In genomic region chr1:48936436-48936835, GRCh38 we compare ENCODE assay signal across 27 cellular contexts.
"Had no signal": no experiment of that assay in that cellular context is flagged by ENCODE, and none has a peak within 500 bp of the region (broad histone marks: within the 10 kb centered on the region; RNA-seq: fewer than 3 reads in every experiment).

No MANE protein-coding gene starts in this region.

- DNase-seq: activated CD4-positive, alpha-beta memory T cell treated with anti-CD3 and anti-CD28 coated beads, Interleukin-2, amount 10 ng/mL, durations not matched to agents 7 days and 5 days; activated CD4-positive, alpha-beta T cell treated with anti-CD3 and anti-CD28 coated beads, Interleukin-2, amount 10 ng/mL, durations not matched to agents 24 days and 14 days; activated CD4-positive, CD25-positive, alpha-beta regulatory T cell treated with anti-CD3 and anti-CD28 coated beads, Interleukin-2, amount 50 U/mL, for 72 hours; activated CD8-positive, alpha-beta memory T cell treated with anti-CD3 and anti-CD28 coated beads, Interleukin-2, amount 50 U/mL, for 48 hours; activated gamma-delta T cell treated with Interleukin-2 at 50 U/mL for 16 hours; activated naive CD4-positive, alpha-beta T cell treated with anti-CD3 and anti-CD28 coated beads, Interleukin-2, amount 50 U/mL, for 16 hours; activated T-cell treated with anti-CD3 and anti-CD28 coated beads, Interleukin-2, amount 50 U/mL, for 24 hours; amniotic stem cell; effector CD4-positive, alpha-beta T cell; foreskin fibroblast; heart left ventricle; hypothalamus; immature natural killer cell; kidney; left colon; naive B cell; nephron progenitor cell; retina; stimulated activated CD4-positive, alpha-beta T cell treated with anti-CD3 and anti-CD28 coated beads, Interleukin-4, amount 100 ng/mL, for 24 hours; T-helper 2 cell had no signal

- H3K27ac ChIP-seq: esophagus muscularis mucosa, heart left ventricle, neutrophil, skin epidermis, thoracic aorta, vagina had no signal

- H3K9me3 ChIP-seq: esophagus muscularis mucosa, heart left ventricle, neutrophil, thoracic aorta, vagina had no signal

- H3K27me3 ChIP-seq: esophagus muscularis mucosa, vagina had no signal

- H3K4me3 ChIP-seq: esophagus muscularis mucosa, heart left ventricle, skin epidermis, thoracic aorta, vagina had no signal

- H3K36me3 ChIP-seq: esophagus muscularis mucosa, heart left ventricle, neutrophil, thoracic aorta, vagina had no signal

- ATAC-seq: heart left ventricle; left colon; sciatic nerve; stimulated activated effector memory CD8-positive, alpha-beta T cell treated with anti-CD3 and anti-CD28 coated beads, Interleukin-12 subunit alpha, Interleukin-12 subunit beta, amount 100 ng/mL, for 72 hours had no signal
